12 cellular contexts compared by ENCODE assay signal in genomic region chr11:34977039-34977906, GRCh38.
DNase-seq lines count a peak whose midpoint lies in the region; ATAC-seq and TF ChIP-seq lines count a peak whose summit lies in the region.
"Had no signal": no experiment of that assay in that cellular context is flagged by ENCODE, and none has a peak within 500 bp of the region (broad histone marks: within the 10 kb centered on the region; RNA-seq: fewer than 3 reads in every experiment).

No MANE protein-coding gene starts in this region.

- H3K9me3 ChIP-seq in osteoblast (ENCODE audit: low read depth, low read length): no peaks in the 10 kb centered on the region

- H3K4me1 Mint-ChIP-seq in activated T-cell treated with anti-CD3 and anti-CD28 coated beads, Interleukin-2, amount 50 U/mL, for 4 hours (ENCODE audit: low read depth): peaks cover 10% of the 10 kb centered on the region

- no peak for ATAC-seq in activated T-cell treated with anti-CD3 and anti-CD28 coated beads, Interleukin-2, amount 50 U/mL, for 4 hours
- ATAC-seq in GM21447 (IDR thresholded peaks at IDR 0.05; ENCODE audit: unreplicated experiment) (no peak), HG03045 (IDR thresholded peaks at IDR 0.05; ENCODE audit: unreplicated experiment) (no peak)
- ATAC-seq: naive thymus-derived CD8-positive, alpha-beta T cell had no signal

- no peaks in the 10 kb centered on the region for H3K9me3 Mint-ChIP-seq in activated T-cell treated with anti-CD3 and anti-CD28 coated beads, Interleukin-2, amount 50 U/mL, for 4 hours

- H3K4me2 ChIP-seq in osteoblast (ENCODE audit: insufficient read depth, low read length): peak overlapping the region; percentile 67

- no peak overlapping the region for H3K4me3 Mint-ChIP-seq in activated T-cell treated with anti-CD3 and anti-CD28 coated beads, Interleukin-2, amount 50 U/mL, for 4 hours
- H3K4me3 Mint-ChIP-seq: naive thymus-derived CD8-positive, alpha-beta T cell; type B pancreatic cell had no signal

- peaks cover 8% of the 10 kb centered on the region for H3K79me2 ChIP-seq in osteoblast (ENCODE audit: insufficient read depth, low read length)

- H3K36me3 ChIP-seq in osteoblast (ENCODE audit: insufficient read depth, low read length): peaks cover 7% of the 10 kb centered on the region

- DNase-seq in ELR (ENCODE audit: low read depth): peak; percentile 96
- peak; percentile 61 for DNase-seq in NOMO-1 treated with DMSO at 0.1 percent for 48 hours (lab: John Stamatoyannopoulos, UW; ENCODE audit: unreplicated experiment)
- DNase-seq in dermis microvascular lymphatic vessel endothelial cell (ENCODE audit: low read depth in 2 of 2): peak; percentile 10 to 52
- DNase-seq in osteoblast (ENCODE audit: insufficient read length, low spot score, missing footprints): peak; percentile 79
- no peak for DNase-seq in activated T-cell treated with anti-CD3 and anti-CD28 coated beads, Interleukin-2, amount 50 U/mL, for 4 hours
- no peak for DNase-seq in mesenteric fat pad (ENCODE audit: low spot score)
- DNase-seq: GF-D8; naive thymus-derived CD8-positive, alpha-beta T cell; NCI-H187 treated with DMSO at 0.1 percent for 48 hours had no signal

- no peak overlapping the region for H3K4me3 ChIP-seq in osteoblast (ENCODE audit: insufficient read depth, low read length)

- H3K27ac ChIP-seq in osteoblast (ENCODE audit: low read depth, low read length): peak overlapping the region; percentile 83

- H3K27me3 Mint-ChIP-seq in activated T-cell treated with anti-CD3 and anti-CD28 coated beads, Interleukin-2, amount 50 U/mL, for 4 hours (ENCODE audit: low read depth): no peaks in the 10 kb centered on the region
- H3K27me3 Mint-ChIP-seq: naive thymus-derived CD8-positive, alpha-beta T cell; type B pancreatic cell had no signal

- peaks cover 44% of the 10 kb centered on the region for H3K4me1 ChIP-seq in osteoblast (ENCODE audit: insufficient read depth, low read length)

- H2AFZ ChIP-seq in osteoblast (ENCODE audit: low read length): no peak overlapping the region

- no peaks in the 10 kb centered on the region for H3K27me3 ChIP-seq in osteoblast (ENCODE audit: insufficient read depth, low read length)

- TF ChIP-seq CTCF in osteoblast (IDR thresholded peaks at IDR 0.05; ENCODE audit: extremely low read depth, low read depth, low read length): no peak

- no peaks in the 10 kb centered on the region for H4K20me1 ChIP-seq in osteoblast (ENCODE audit: insufficient read depth, low read length)

- H3K36me3 Mint-ChIP-seq in activated T-cell treated with anti-CD3 and anti-CD28 coated beads, Interleukin-2, amount 50 U/mL, for 4 hours (ENCODE audit: insufficient read depth): peaks cover 50% of the 10 kb centered on the region

Comparison
In these comparisons a context has a peak if more than half of its experiments do, and no peak if none do; other contexts are left out.
1. DNase-seq: peak in ELR (single experiment), NOMO-1 treated with DMSO at 0.1 percent for 48 hours (single experiment), dermis microvascular lymphatic vessel endothelial cell (2 of 2) and osteoblast (single experiment); none in activated T-cell treated with anti-CD3 and anti-CD28 coated beads, Interleukin-2, amount 50 U/mL, for 4 hours (single experiment) and mesenteric fat pad (single experiment).